8 cellular contexts compared by ENCODE assay signal in genomic region chr1:151251656-151252470, GRCh38. TPM values are rescaled to one million over a fixed set of nuclear protein-coding genes. Genes with fewer than 3 reads are reported as not detected.
DNase-seq lines count a peak whose midpoint lies in the region; ATAC-seq and TF ChIP-seq lines count a peak whose summit lies in the region.

No MANE protein-coding gene starts in this region.

- H3K9me3 ChIP-seq in PC-9 (ENCODE audit: insufficient read depth, low read depth) (no peaks in the 10 kb centered on the region), neuronal stem cell (replicated peaks in 1 of 2; ENCODE audit: control insufficient read depth in 2 of 2, insufficient read depth in 1 of 2, low read depth in 1 of 2, low read length in 2 of 2) (no peaks in the 10 kb centered on the region), suprapubic skin (no peaks in the 10 kb centered on the region)

- H3K36me3 ChIP-seq in PC-9 (ENCODE audit: low read depth) (peaks cover 14% of the 10 kb centered on the region), neuronal stem cell (replicated peaks in 1 of 2; ENCODE audit: control insufficient read depth in 2 of 2, insufficient read depth in 2 of 2, low read length in 2 of 2) (peaks cover 10 to 41% of the 10 kb centered on the region in 2 donors), suprapubic skin (peaks cover 31% of the 10 kb centered on the region)

- H3K79me2 ChIP-seq in PC-9 (ENCODE audit: low read depth): peaks cover 22% of the 10 kb centered on the region

- no peak overlapping the region for H4K91ac ChIP-seq in neuronal stem cell (ENCODE audit: low read depth, low read length, poor library complexity)

- intact Hi-C loops in PC-9 (cut with micrococcal nuclease; ENCODE audit: unreplicated experiment): no loop called here

- ATAC-seq in HG03378 (IDR thresholded peaks at IDR 0.05; ENCODE audit: unreplicated experiment): no peak

- H3K4me2 ChIP-seq in PC-9: no peak overlapping the region
- H3K4me2 ChIP-seq in neuronal stem cell (ENCODE audit: insufficient read depth, low read length, poor library complexity, severe bottlenecking): no peak overlapping the region

- no CpG with 5 or more reads among the region's 16 CpGs for WGBS in neuronal stem cell (ENCODE audit: extremely low coverage in 2 of 2, insufficient read length in 2 of 2, insufficient replicate concordance in 1 of 2), 2 donors
- WGBS in suprapubic skin: 67% methylated on average over 16 of the region's 16 CpGs

- no peak overlapping the region for H2BK5ac ChIP-seq in neuronal stem cell (ENCODE audit: low read length)

- no peak overlapping the region for H4K8ac ChIP-seq in neuronal stem cell (ENCODE audit: low read depth, low read length)

- BruUV-seq in PC-9 (replicated peaks; lab: Mats Ljungman, UMichigan): no TSS peak

- H3K4me1 ChIP-seq in PC-9 (replicated peaks; ENCODE audit: insufficient read depth) (peaks cover 7% of the 10 kb centered on the region), neuronal stem cell (ENCODE audit: control insufficient read depth in 2 of 2, insufficient read depth in 1 of 2, low read depth in 1 of 2, low read length in 2 of 2) (peaks cover 0 to 2% of the 10 kb centered on the region in 2 donors), suprapubic skin (peaks cover 15% of the 10 kb centered on the region)

- H3K14ac ChIP-seq in neuronal stem cell (ENCODE audit: low read length): no peak overlapping the region

- DNase-seq in GM10248 (ENCODE audit: extremely low spot score): peak; percentile 77
- DNase-seq in PC-9: peak; percentile 42 to 68
- DNase-seq in activated T-cell treated with anti-CD3 and anti-CD28 coated beads, Interleukin-2, amount 50 U/mL, for 48 hours: peak; percentile 58 to 63
- peak; percentile 84 for DNase-seq in fibroblast of mammary gland (ENCODE audit: low read depth)
- peak; percentile 31 for DNase-seq in neuronal stem cell (ENCODE audit: low spot score)
- no peak for DNase-seq in suprapubic skin (ENCODE audit: low spot score in 2 of 2)

- no peak for TF ChIP-seq POLR2A in suprapubic skin (IDR thresholded peaks at IDR 0.05)

- H3K4ac ChIP-seq in neuronal stem cell (ENCODE audit: low read length): no peak overlapping the region

- CTCF ChIA-PET in GM10248 (lab: Yijun Ruan, JAX): interaction anchor here (0.6 to 5.5 kb wide), 44 partner anchors 9 to 184 kb away, joined by 3 to 33 read pairs (median 5); partner anchors contain the start of genes GABPB2, LYSMD1, PIP5K1A and TMOD4
- CTCF ChIA-PET in PC-9 (lab: Charles Lee): interaction anchor here (0.5 to 1.5 kb wide), 8 partner anchors 10 to 282 kb away, joined by 3 to 8 read pairs (median 4); partner anchors contain the start of genes BNIPL, PSMB4 and VPS72

- H4K20me1 ChIP-seq in PC-9 (ENCODE audit: insufficient read depth): peaks cover 4% of the 10 kb centered on the region; the same call in 1 of the 2 replicates

- TF ChIP-seq CTCF in GM10248 (IDR thresholded peaks at IDR 0.05; ENCODE audit: control extremely low read depth, extremely low read depth, low read depth, missing control alignments): peak; percentile 79
- TF ChIP-seq CTCF in LNCAP (IDR thresholded peaks at IDR 0.05): peak; percentile 97
- TF ChIP-seq CTCF in PC-9 (conservative IDR thresholded peaks at IDR 0.05): peak; percentile 92
- TF ChIP-seq CTCF in fibroblast of mammary gland (conservative IDR thresholded peaks at IDR 0.05; ENCODE audit: control insufficient read depth, insufficient read depth, low read depth, low read length): peak; percentile 94
- peak; percentile 63 to 80 for TF ChIP-seq CTCF in suprapubic skin (IDR thresholded peaks at IDR 0.05)

- no peak overlapping the region for H3K27ac ChIP-seq in PC-9
- no peak overlapping the region for H3K27ac ChIP-seq in neuronal stem cell (replicated peaks; ENCODE audit: low read length)
- no peak overlapping the region for H3K27ac ChIP-seq in suprapubic skin

- H2BK15ac ChIP-seq in neuronal stem cell (ENCODE audit: low read length): no peak overlapping the region

- no peak for TF ChIP-seq EP300 in suprapubic skin (IDR thresholded peaks at IDR 0.05)

- no peaks in the 10 kb centered on the region for H3K9me2 ChIP-seq in PC-9 (ENCODE audit: insufficient read depth)

- H2BK120ac ChIP-seq in neuronal stem cell (ENCODE audit: low read depth, low read length): no peak overlapping the region

- no peak overlapping the region for H3K23ac ChIP-seq in neuronal stem cell (ENCODE audit: low read depth, low read length, poor library complexity)

- POLR2A ChIA-PET in GM10248 (lab: Yijun Ruan, JAX): no interaction called here
- POLR2A ChIA-PET in PC-9 (lab: Charles Lee; ENCODE audit: unreplicated experiment): interaction anchor here (0.5 to 0.7 kb wide), 6 partner anchors 26 to 277 kb away, joined by 3 to 29 read pairs (median 4); partner anchors contain the start of gene CERS2

- H3K18ac ChIP-seq in neuronal stem cell (ENCODE audit: low read length): no peak overlapping the region

- peaks cover 48% of the 10 kb centered on the region for H3F3A ChIP-seq in PC-9 (ENCODE audit: insufficient read depth, low read depth)

- H2AK5ac ChIP-seq in neuronal stem cell (ENCODE audit: low read depth, low read length): no peak overlapping the region

- H3K9ac ChIP-seq in neuronal stem cell (ENCODE audit: low read depth, low read length, poor library complexity): no peak overlapping the region

- no peak overlapping the region for H3K4me3 ChIP-seq in PC-9
- H3K4me3 ChIP-seq in fibroblast of mammary gland (ENCODE audit: control insufficient read depth, low read depth, low read length): no peak overlapping the region
- no peak overlapping the region for H3K4me3 ChIP-seq in neuronal stem cell (ENCODE audit: low read length in 2 of 2)
- H3K4me3 ChIP-seq in suprapubic skin: no peak overlapping the region

- H3K27me3 ChIP-seq in PC-9 (ENCODE audit: insufficient read depth, low read depth) (no peaks in the 10 kb centered on the region), neuronal stem cell (ENCODE audit: control insufficient read depth in 3 of 3, insufficient read depth in 3 of 3, low read depth in 1 of 3, low read length in 3 of 3) (no peaks in the 10 kb centered on the region), suprapubic skin (no peaks in the 10 kb centered on the region)

- no peak overlapping the region for H2BK12ac ChIP-seq in neuronal stem cell (ENCODE audit: low read length)

- H2AFZ ChIP-seq in PC-9 (no peak overlapping the region), neuronal stem cell (ENCODE audit: low read length) (no peak overlapping the region)

- peaks cover 2% of the 10 kb centered on the region for H3K79me1 ChIP-seq in neuronal stem cell (ENCODE audit: low read depth, low read length)

RNA-seq across cellular contexts. Expression of gene PSMD4, which starts 2.7 kb away (rescaled TPM):
- total RNA-seq in PC-9 (2021) (230 and 255 TPM in 2 replicates), suprapubic skin (100 to 1,000 TPM; 101 to 133 (median 119) TPM)
- 137 TPM for polyA plus RNA-seq in neuronal stem cell (2013, experiment 1 of 2)
- polyA plus RNA-seq in neuronal stem cell (2013, experiment 2 of 2): 140 TPM

RNA-seq across cellular contexts. Expression of gene ZNF687, which starts 30.2 kb away (rescaled TPM):
- total RNA-seq in PC-9 (2021) (26.6 and 28.7 TPM in 2 replicates), suprapubic skin (10 to 100 TPM; 23.6 to 36.8 (median 29.7) TPM)
- 20.9 TPM for polyA plus RNA-seq in neuronal stem cell (2013, experiment 1 of 2)
- polyA plus RNA-seq in neuronal stem cell (2013, experiment 2 of 2): 21.3 TPM

RNA-seq across cellular contexts. Expression of gene PIP5K1A, which starts 53.5 kb away (rescaled TPM):
- total RNA-seq in PC-9 (2021) (69.7 and 76.4 TPM in 2 replicates), suprapubic skin (100 to 1,000 TPM in 1 of 4 donors, 10 to 100 TPM in 3; 41.6 to 120 (median 51.6) TPM)
- polyA plus RNA-seq in neuronal stem cell (2013, experiment 1 of 2): 93.0 TPM
- 97.5 TPM for polyA plus RNA-seq in neuronal stem cell (2013, experiment 2 of 2)

Comparison
In these comparisons a context has a peak if more than half of its experiments do, and no peak if none do; other contexts are left out.
1. DNase-seq: peak in GM10248 (single experiment), PC-9 (2 of 2), activated T-cell treated with anti-CD3 and anti-CD28 coated beads, Interleukin-2, amount 50 U/mL, for 48 hours (2 of 2), fibroblast of mammary gland (single experiment) and neuronal stem cell (single experiment); none in suprapubic skin (0 of 2).
2. Peak in every context shown above with its lines, with median percentiles within 50 percentile points of each other: CTCF ChIP-seq.